In the genomic region with DNA sequence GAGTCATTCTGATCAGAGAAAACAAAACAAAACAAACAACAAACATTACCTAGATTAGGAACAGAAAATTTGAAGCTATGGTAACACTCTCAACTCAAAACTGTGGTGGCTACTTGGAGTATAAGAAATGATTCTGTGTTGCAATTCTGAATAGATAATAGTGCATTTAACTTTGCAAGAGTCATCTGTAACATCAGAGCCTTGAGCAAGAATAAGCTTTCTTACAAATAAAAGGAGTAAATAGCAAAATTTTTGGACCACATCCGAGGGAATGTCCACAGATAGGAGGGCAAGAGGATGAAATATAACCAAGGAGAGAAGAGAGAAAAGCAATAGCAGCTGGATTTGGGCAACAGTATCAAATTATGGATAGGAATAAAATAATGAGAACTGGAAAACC, we compare ENCODE assay signal across 10 cellular contexts.
"Had no signal": no experiment of that assay in that cellular context is flagged by ENCODE, and none has a peak within 500 bp of the region (broad histone marks: within the 10 kb centered on the region; RNA-seq: fewer than 3 reads in every experiment).

No MANE protein-coding gene starts in this region.

- DNase-seq: H7, HFFc6, IMR-90, KG1 had no signal

- H3K4me1 ChIP-seq: HAP-1 had no signal

- H3K36me3 ChIP-seq: HAP-1 had no signal

- H3K9me3 ChIP-seq: HAP-1 had no signal

- H3K4me2 ChIP-seq: GM23338 had no signal

- ATAC-seq: GM23338, HCT116, K562 had no signal

- H3K4me3 ChIP-seq: GM23338, HAP-1, K562 had no signal

- FAIRE-seq: H1, HTR-8/SVneo, K562 had no signal

- H2AFZ ChIP-seq: GM23338 had no signal
